17 cellular contexts compared by ENCODE assay signal in the genomic region with DNA sequence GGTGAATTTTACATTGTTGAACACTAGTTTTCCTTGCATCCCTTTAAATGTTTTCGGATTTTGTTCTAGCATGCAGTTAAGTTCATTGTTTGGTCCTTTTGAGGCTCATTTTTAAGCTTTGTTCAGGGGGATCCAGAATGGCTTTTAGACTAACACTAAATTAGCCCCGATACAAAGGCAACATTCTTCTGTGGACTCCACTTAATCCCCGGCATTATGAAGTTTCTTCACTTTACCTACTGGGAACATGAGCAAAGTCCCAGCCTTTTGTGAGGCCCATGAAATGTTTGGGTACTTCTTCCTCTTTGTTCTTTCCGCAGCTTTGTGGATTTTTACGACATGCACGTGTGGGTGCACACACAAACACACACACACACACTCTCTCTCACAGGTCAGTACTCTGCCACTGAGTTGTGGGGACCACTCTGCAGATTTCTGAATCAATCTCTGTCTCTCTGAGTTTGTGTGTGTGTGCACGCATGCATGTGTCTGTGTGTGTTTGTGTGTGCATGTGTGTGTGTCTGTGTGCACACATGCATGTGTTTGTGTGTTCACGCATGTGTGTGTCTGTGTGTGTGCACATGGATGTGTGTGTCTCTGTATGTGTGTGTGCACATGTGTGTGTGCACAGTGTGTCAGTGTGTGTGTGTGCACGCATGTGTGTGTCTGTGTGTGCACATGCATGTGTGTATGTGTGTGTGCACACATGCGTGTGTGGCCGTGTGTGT.
DNase-seq lines count a peak whose midpoint lies in the region; ATAC-seq and TF ChIP-seq lines count a peak whose summit lies in the region.
"Had no signal": no experiment of that assay in that cellular context is flagged by ENCODE, and none has a peak within 500 bp of the region (broad histone marks: within the 10 kb centered on the region; RNA-seq: fewer than 3 reads in every experiment).

No MANE protein-coding gene starts in this region.

- H3K36me3 Mint-ChIP-seq in WTC11 (peaks cover 30% of the 10 kb centered on the region), Calu3 (ENCODE audit: insufficient read depth, unreplicated experiment) (no peaks in the 10 kb centered on the region)

- H3K9me3 Mint-ChIP-seq in WTC11 (peaks cover 40% of the 10 kb centered on the region), Calu3 (ENCODE audit: low read depth, unreplicated experiment) (peaks cover 11% of the 10 kb centered on the region)

- CTCF ChIA-PET in WTC11 (lab: Charles Lee): interaction anchor here (2.1 kb wide), 1 partner anchor 23 kb away, joined by 6 read pairs; no protein-coding TSS in a partner anchor
- CTCF ChIA-PET in Calu3 (lab: Charles Lee): no interaction called here

- H3K4me2 ChIP-seq in hepatocyte: no peak overlapping the region
- H3K4me2 ChIP-seq in osteoblast (ENCODE audit: insufficient read depth, low read length): no peak overlapping the region
- H3K4me2 ChIP-seq: GM23338 had no signal

- H3K79me2 ChIP-seq in hepatocyte (no peaks in the 10 kb centered on the region), osteoblast (ENCODE audit: insufficient read depth, low read length) (no peaks in the 10 kb centered on the region)

- peaks cover 0 to 4% of the 10 kb centered on the region in 2 donors for H3K4me1 ChIP-seq in right atrium auricular region
- no peaks in the 10 kb centered on the region for H3K4me1 ChIP-seq in heart left ventricle
- peaks cover 6% of the 10 kb centered on the region for H3K4me1 ChIP-seq in hepatocyte (ENCODE audit: insufficient read depth)
- H3K4me1 ChIP-seq in osteoblast (ENCODE audit: insufficient read depth, low read length): no peaks in the 10 kb centered on the region

- H3K4me3 Mint-ChIP-seq in WTC11 (no peak overlapping the region; the same call in 1 of the 2 replicates), Calu3 (ENCODE audit: low read depth, unreplicated experiment) (no peak overlapping the region)
- H3K4me3 Mint-ChIP-seq: CD4-positive, alpha-beta T cell; GM23338 had no signal

- H3K4me3 ChIP-seq in right atrium auricular region (no peak overlapping the region), heart left ventricle (no peak overlapping the region), hepatocyte (no peak overlapping the region), osteoblast (ENCODE audit: insufficient read depth, low read length) (no peak overlapping the region)
- H3K4me3 ChIP-seq: GM23338 had no signal

- intact Hi-C loops in heart left ventricle (cut with DNase I) (no loop called here), Calu3 (cut with micrococcal nuclease; ENCODE audit: unreplicated experiment) (no loop called here)

- H2AFZ ChIP-seq in hepatocyte: peak overlapping the region; percentile 5
- H2AFZ ChIP-seq in osteoblast (ENCODE audit: low read length): no peak overlapping the region
- H2AFZ ChIP-seq: GM23338 had no signal

- H3K9me3 ChIP-seq in right atrium auricular region (peaks cover 0 to 12% of the 10 kb centered on the region in 2 donors), heart left ventricle (peaks cover 0 to 27% (median 5%) of the 10 kb centered on the region in 12 donors), hepatocyte (ENCODE audit: low read depth) (no peaks in the 10 kb centered on the region), osteoblast (ENCODE audit: low read depth, low read length) (no peaks in the 10 kb centered on the region)

- H4K20me1 ChIP-seq in hepatocyte (ENCODE audit: insufficient read depth, poor library complexity, severe bottlenecking): no peaks in the 10 kb centered on the region
- no peaks in the 10 kb centered on the region for H4K20me1 ChIP-seq in osteoblast (ENCODE audit: insufficient read depth, low read length)

- H3K4me1 Mint-ChIP-seq in WTC11: peaks cover 29% of the 10 kb centered on the region
- H3K4me1 Mint-ChIP-seq in Calu3 (ENCODE audit: low read depth, unreplicated experiment): no peaks in the 10 kb centered on the region

- ATAC-seq in heart left ventricle (no peak), WTC11 (no peak), HG02938 (IDR thresholded peaks at IDR 0.05; ENCODE audit: unreplicated experiment) (no peak)
- ATAC-seq: GM23338, PC-3 had no signal

- H3K27me3 Mint-ChIP-seq in WTC11 (ENCODE audit: low read depth): peaks cover 2% of the 10 kb centered on the region
- H3K27me3 Mint-ChIP-seq in Calu3 (ENCODE audit: unreplicated experiment): peaks cover 75% of the 10 kb centered on the region
- H3K27me3 Mint-ChIP-seq: CD4-positive, alpha-beta T cell had no signal

- DNase-seq in right atrium auricular region (ENCODE audit: low spot score) (peak; percentile 13), heart left ventricle (no peak), WTC11 (ENCODE audit: low spot score) (no peak), hepatocyte (ENCODE audit: low spot score) (no peak), Calu3 (no peak), osteoblast (ENCODE audit: insufficient read length, low spot score, missing footprints) (no peak)
- DNase-seq: ACHN; CD4-positive, alpha-beta T cell; DMS79 treated with DMSO at 0.1 percent for 48 hours; KG1; NCI-H1105 treated with DMSO at 0.1 percent for 48 hours; NCI-H187; NCI-H69; NK-92 treated with Interleukin-12 subunit alpha and Interleukin-12 subunit beta, amount 100 ng/mL, for 24 hours; PC-3 had no signal

- no peak overlapping the region for H3K27ac ChIP-seq in right atrium auricular region
- H3K27ac ChIP-seq in heart left ventricle: no peak overlapping the region
- no peak overlapping the region for H3K27ac ChIP-seq in hepatocyte
- H3K27ac ChIP-seq in osteoblast (ENCODE audit: low read depth, low read length): no peak overlapping the region

- POLR2A ChIA-PET in WTC11 (lab: Charles Lee): no interaction called here

- WGBS in heart left ventricle, 4 donors: 90 to 93% (median 91%) methylated on average over 11 of the region's 11 CpGs
- 71% methylated on average over 11 of the region's 11 CpGs for WGBS in hepatocyte (ENCODE audit: low lambda C conversion rate, missing lambda C conversion rate)

- no TSS peak for BruUV-seq in Calu3 (replicated peaks; lab: Mats Ljungman, UMichigan)

- H3K27me3 ChIP-seq in right atrium auricular region (no peaks in the 10 kb centered on the region), heart left ventricle (no peaks in the 10 kb centered on the region), hepatocyte (no peaks in the 10 kb centered on the region), osteoblast (ENCODE audit: insufficient read depth, low read length) (peaks cover 9% of the 10 kb centered on the region)

- H3K9me2 ChIP-seq in hepatocyte (replicated peaks; ENCODE audit: insufficient read depth): no peaks in the 10 kb centered on the region

- H3K36me3 ChIP-seq in right atrium auricular region: no peaks in the 10 kb centered on the region
- no peaks in the 10 kb centered on the region for H3K36me3 ChIP-seq in heart left ventricle
- no peaks in the 10 kb centered on the region for H3K36me3 ChIP-seq in hepatocyte (replicated peaks; ENCODE audit: insufficient read depth, low read depth)
- H3K36me3 ChIP-seq in osteoblast (ENCODE audit: insufficient read depth, low read length): no peaks in the 10 kb centered on the region

- H3K27ac Mint-ChIP-seq in WTC11 (peak overlapping the region; percentile 87), Calu3 (ENCODE audit: unreplicated experiment) (no peak overlapping the region)
- H3K27ac Mint-ChIP-seq: CD4-positive, alpha-beta T cell; GM23338 had no signal

- no peak for TF ChIP-seq CTCF in right atrium auricular region (IDR thresholded peaks at IDR 0.05)
- TF ChIP-seq CTCF in heart left ventricle (IDR thresholded peaks at IDR 0.05): no peak
- TF ChIP-seq CTCF in WTC11 (IDR thresholded peaks at IDR 0.05): no peak
- no peak for TF ChIP-seq CTCF in hepatocyte (IDR thresholded peaks at IDR 0.05; ENCODE audit: poor library complexity)
- TF ChIP-seq CTCF in Calu3 (IDR thresholded peaks at IDR 0.05; ENCODE audit: unreplicated experiment): no peak
- no peak for TF ChIP-seq CTCF in osteoblast (IDR thresholded peaks at IDR 0.05; ENCODE audit: extremely low read depth, low read depth, low read length)

- TF ChIP-seq POLR2A in heart left ventricle (IDR thresholded peaks at IDR 0.05): no peak

TF ChIP-seq in WTC11, 78 proteins besides CTCF, POLR2A, EP300 and RAD21 (continues in another document):
- no peak for TF ChIP-seq KAT7 (CRISPR knock-in tag; IDR thresholded peaks at IDR 0.05; ENCODE audit: borderline replicate concordance)
- TF ChIP-seq, protein P1, sequence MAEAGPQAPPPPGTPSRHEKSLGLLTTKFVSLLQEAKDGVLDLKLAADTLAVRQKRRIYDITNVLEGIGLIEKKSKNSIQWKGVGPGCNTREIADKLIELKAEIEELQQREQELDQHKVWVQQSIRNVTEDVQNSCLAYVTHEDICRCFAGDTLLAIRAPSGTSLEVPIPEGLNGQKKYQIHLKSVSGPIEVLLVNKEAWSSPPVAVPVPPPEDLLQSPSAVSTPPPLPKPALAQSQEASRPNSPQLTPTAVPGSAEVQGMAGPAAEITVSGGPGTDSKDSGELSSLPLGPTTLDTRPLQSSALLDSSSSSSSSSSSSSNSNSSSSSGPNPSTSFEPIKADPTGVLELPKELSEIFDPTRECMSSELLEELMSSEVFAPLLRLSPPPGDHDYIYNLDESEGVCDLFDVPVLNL (CRISPR knock-in tag; IDR thresholded peaks at IDR 0.05; ENCODE audit: borderline replicate concordance, low read depth): no peak
- TF ChIP-seq TCF7 (CRISPR knock-in tag; IDR thresholded peaks at IDR 0.05; ENCODE audit: low read depth): no peak
- TF ChIP-seq, protein P2, sequence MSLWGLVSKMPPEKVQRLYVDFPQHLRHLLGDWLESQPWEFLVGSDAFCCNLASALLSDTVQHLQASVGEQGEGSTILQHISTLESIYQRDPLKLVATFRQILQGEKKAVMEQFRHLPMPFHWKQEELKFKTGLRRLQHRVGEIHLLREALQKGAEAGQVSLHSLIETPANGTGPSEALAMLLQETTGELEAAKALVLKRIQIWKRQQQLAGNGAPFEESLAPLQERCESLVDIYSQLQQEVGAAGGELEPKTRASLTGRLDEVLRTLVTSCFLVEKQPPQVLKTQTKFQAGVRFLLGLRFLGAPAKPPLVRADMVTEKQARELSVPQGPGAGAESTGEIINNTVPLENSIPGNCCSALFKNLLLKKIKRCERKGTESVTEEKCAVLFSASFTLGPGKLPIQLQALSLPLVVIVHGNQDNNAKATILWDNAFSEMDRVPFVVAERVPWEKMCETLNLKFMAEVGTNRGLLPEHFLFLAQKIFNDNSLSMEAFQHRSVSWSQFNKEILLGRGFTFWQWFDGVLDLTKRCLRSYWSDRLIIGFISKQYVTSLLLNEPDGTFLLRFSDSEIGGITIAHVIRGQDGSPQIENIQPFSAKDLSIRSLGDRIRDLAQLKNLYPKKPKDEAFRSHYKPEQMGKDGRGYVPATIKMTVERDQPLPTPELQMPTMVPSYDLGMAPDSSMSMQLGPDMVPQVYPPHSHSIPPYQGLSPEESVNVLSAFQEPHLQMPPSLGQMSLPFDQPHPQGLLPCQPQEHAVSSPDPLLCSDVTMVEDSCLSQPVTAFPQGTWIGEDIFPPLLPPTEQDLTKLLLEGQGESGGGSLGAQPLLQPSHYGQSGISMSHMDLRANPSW (CRISPR knock-in tag; conservative IDR thresholded peaks at IDR 0.05; ENCODE audit: low read depth): no peak
- TF ChIP-seq ATF1 (CRISPR knock-in tag; IDR thresholded peaks at IDR 0.05): no peak
- TF ChIP-seq ZNF263 (CRISPR knock-in tag; IDR thresholded peaks at IDR 0.05; ENCODE audit: low read depth): no peak
- no peak for TF ChIP-seq ZNF317 (CRISPR knock-in tag; IDR thresholded peaks at IDR 0.05; ENCODE audit: borderline replicate concordance, low read depth)
